11 cellular contexts compared by ENCODE assay signal in genomic region chr9:124863371-124863831, GRCh38. TPM values are rescaled to one million over a fixed set of nuclear protein-coding genes. Genes with fewer than 3 reads are reported as not detected.
A peak's percentile ranks its signal among the peaks of the same experiment; 100 is the strongest.
DNase-seq lines count a peak whose midpoint lies in the region; ATAC-seq lines count a peak whose summit lies in the region.
"Had no signal": no experiment of that assay in that cellular context is flagged by ENCODE, and none has a peak within 500 bp of the region (broad histone marks: within the 10 kb centered on the region; RNA-seq: fewer than 3 reads in every experiment).

No MANE protein-coding gene starts in this region.

- no peak for DNase-seq in CD8-positive, alpha-beta memory T cell
- peak; percentile 36 for DNase-seq in MV-4-11 (lab: John Stamatoyannopoulos, UW)
- DNase-seq in central memory CD8-positive, alpha-beta T cell (ENCODE audit: low spot score in 2 of 2): no peak
- no peak for DNase-seq in natural killer cell treated with Interleukin-12 subunit alpha and Interleukin-12 subunit beta and Interleukin-15 and Interleukin-18, amount 100 ng/mL, for 72 hours (ENCODE audit: low spot score)
- no peak for DNase-seq in NCI-H774 (lab: John Stamatoyannopoulos, UW)
- DNase-seq in NCI-H1694 treated with DMSO at 0.1 percent for 48 hours (lab: John Stamatoyannopoulos, UW): no peak
- DNase-seq: activated CD4-positive, CD25-positive, alpha-beta regulatory T cell; NCI-H1048 had no signal

- H3K9me3 ChIP-seq in CD8-positive, alpha-beta memory T cell (ENCODE audit: low read length): no peaks in the 10 kb centered on the region

- peak overlapping the region in 2 of 8 donors; percentile 47 to 92 for H3K27ac Mint-ChIP-seq in CD8-positive, alpha-beta memory T cell
- H3K27ac Mint-ChIP-seq in central memory CD8-positive, alpha-beta T cell (ENCODE audit: low read depth): no peak overlapping the region
- H3K27ac Mint-ChIP-seq in natural killer cell treated with Interleukin-12 subunit alpha and Interleukin-12 subunit beta and Interleukin-15 and Interleukin-18, amount 100 ng/mL, for 72 hours: peak overlapping the region in 1 of 2 donors; percentile 23

- peaks cover 35 to 53% (median 38%) of the 10 kb centered on the region in 3 donors for H3K4me1 Mint-ChIP-seq in CD8-positive, alpha-beta memory T cell
- H3K4me1 Mint-ChIP-seq in central memory CD8-positive, alpha-beta T cell: peaks cover 36% of the 10 kb centered on the region
- peaks cover 27 to 35% of the 10 kb centered on the region in 2 donors for H3K4me1 Mint-ChIP-seq in natural killer cell treated with Interleukin-12 subunit alpha and Interleukin-12 subunit beta and Interleukin-15 and Interleukin-18, amount 100 ng/mL, for 72 hours (ENCODE audit: low read depth in 2 of 2)

- H3K36me3 Mint-ChIP-seq in CD8-positive, alpha-beta memory T cell: peaks cover 4 to 35% (median 12%) of the 10 kb centered on the region in 3 donors
- peaks cover 19% of the 10 kb centered on the region for H3K36me3 Mint-ChIP-seq in central memory CD8-positive, alpha-beta T cell (ENCODE audit: insufficient read depth)
- peaks cover 14% of the 10 kb centered on the region for H3K36me3 Mint-ChIP-seq in natural killer cell treated with Interleukin-12 subunit alpha and Interleukin-12 subunit beta and Interleukin-15 and Interleukin-18, amount 100 ng/mL, for 72 hours

- H3K4me3 Mint-ChIP-seq in CD8-positive, alpha-beta memory T cell: peak overlapping the region in 6 of 7 donors; percentile 26 to 73 (median 59)
- H3K4me3 Mint-ChIP-seq in central memory CD8-positive, alpha-beta T cell: peak overlapping the region; percentile 23
- peak overlapping the region; percentile 44 for H3K4me3 Mint-ChIP-seq in natural killer cell treated with Interleukin-12 subunit alpha and Interleukin-12 subunit beta and Interleukin-15 and Interleukin-18, amount 100 ng/mL, for 72 hours

- no peaks in the 10 kb centered on the region for H3K9me3 Mint-ChIP-seq in CD8-positive, alpha-beta memory T cell
- H3K9me3 Mint-ChIP-seq in central memory CD8-positive, alpha-beta T cell: no peaks in the 10 kb centered on the region
- H3K9me3 Mint-ChIP-seq in natural killer cell treated with Interleukin-12 subunit alpha and Interleukin-12 subunit beta and Interleukin-15 and Interleukin-18, amount 100 ng/mL, for 72 hours: no peaks in the 10 kb centered on the region

- H3K27me3 ChIP-seq in CD8-positive, alpha-beta memory T cell (ENCODE audit: insufficient read depth, low read length, poor library complexity, severe bottlenecking): no peaks in the 10 kb centered on the region

- H3K4me1 ChIP-seq in CD8-positive, alpha-beta memory T cell (ENCODE audit: insufficient read depth, low read length): peaks cover 29% of the 10 kb centered on the region

- ATAC-seq in central memory CD8-positive, alpha-beta T cell (replicated peaks; ENCODE audit: extremely low read depth, poor library complexity, severe bottlenecking): no peak
- no peak for ATAC-seq in natural killer cell treated with Interleukin-12 subunit alpha and Interleukin-12 subunit beta and Interleukin-15 and Interleukin-18, amount 100 ng/mL, for 72 hours
- no peak for ATAC-seq in HG02759 (IDR thresholded peaks at IDR 0.05; ENCODE audit: unreplicated experiment)
- ATAC-seq in HG03039 (IDR thresholded peaks at IDR 0.05; ENCODE audit: unreplicated experiment): no peak

- H3K27ac ChIP-seq in CD8-positive, alpha-beta memory T cell (ENCODE audit: low read depth, low read length): no peak overlapping the region

- CTCF ChIA-PET in CD8-positive, alpha-beta memory T cell (lab: Charles Lee): interaction anchor here (1.7 kb wide), 1 partner anchor 10 kb away, joined by 7 read pairs; the partner anchor contains the start of gene WDR38

- no peak overlapping the region for H3K4me3 ChIP-seq in CD8-positive, alpha-beta memory T cell (ENCODE audit: low read length)

- POLR2A ChIA-PET in CD8-positive, alpha-beta memory T cell (lab: Charles Lee): no interaction called here

- H3K27me3 Mint-ChIP-seq in CD8-positive, alpha-beta memory T cell: peaks cover 0 to 1% of the 10 kb centered on the region in 2 donors
- no peaks in the 10 kb centered on the region for H3K27me3 Mint-ChIP-seq in central memory CD8-positive, alpha-beta T cell
- no peaks in the 10 kb centered on the region for H3K27me3 Mint-ChIP-seq in natural killer cell treated with Interleukin-12 subunit alpha and Interleukin-12 subunit beta and Interleukin-15 and Interleukin-18, amount 100 ng/mL, for 72 hours

- peaks cover 23% of the 10 kb centered on the region for H3K36me3 ChIP-seq in CD8-positive, alpha-beta memory T cell (ENCODE audit: insufficient read depth, low read length)

RNA-seq across cellular contexts. Expression of gene ARPC5L, which starts 1.5 kb away (rescaled TPM):
- 100 to 1,000 TPM; 116 to 120 TPM for total RNA-seq in CD8-positive, alpha-beta memory T cell
- 118 TPM for polyA plus RNA-seq in CD8-positive, alpha-beta memory T cell
- 100 to 1,000 TPM; 215 to 218 TPM for total RNA-seq in natural killer cell treated with Interleukin-12 subunit alpha and Interleukin-12 subunit beta and Interleukin-15 and Interleukin-18, amount 100 ng/mL, for 72 hours

RNA-seq across cellular contexts. Expression of gene RPL35, which starts 1.6 kb away (rescaled TPM):
- total RNA-seq in CD8-positive, alpha-beta memory T cell: 1,000 to 10,000 TPM; 2,023 to 2,058 TPM
- 1,829 TPM for polyA plus RNA-seq in CD8-positive, alpha-beta memory T cell
- 1,000 to 10,000 TPM in 1 of 2 donors, 100 to 1,000 TPM in 1; 983 to 1,578 TPM for total RNA-seq in natural killer cell treated with Interleukin-12 subunit alpha and Interleukin-12 subunit beta and Interleukin-15 and Interleukin-18, amount 100 ng/mL, for 72 hours

RNA-seq across cellular contexts. Expression of gene WDR38, which starts 10.1 kb away (rescaled TPM):
- not detected for total RNA-seq in CD8-positive, alpha-beta memory T cell
- not detected for polyA plus RNA-seq in CD8-positive, alpha-beta memory T cell
- not detected for total RNA-seq in natural killer cell treated with Interleukin-12 subunit alpha and Interleukin-12 subunit beta and Interleukin-15 and Interleukin-18, amount 100 ng/mL, for 72 hours
- total RNA-seq: dermis microvascular lymphatic vessel endothelial cell had no signal
